ENCODE assay signal across 1 cellular context in genomic region chr21:44862869-44863685, GRCh38.
TF ChIP-seq lines count a peak whose summit lies in the region.

No MANE protein-coding gene starts in this region.

TF ChIP-seq in SK-N-SH treated with all-trans-retinoic acid at 6 μM for 48 hours, 23 proteins besides CTCF, POLR2A, EP300 and RAD21 (continued from another document):
- TF ChIP-seq PATZ1 (CRISPR knock-in tag; IDR thresholded peaks at IDR 0.05; ENCODE audit: borderline replicate concordance) (no peak), RARB (CRISPR knock-in tag; IDR thresholded peaks at IDR 0.05) (no peak), CSDC2 (CRISPR knock-in tag; IDR thresholded peaks at IDR 0.05) (no peak), PPARA (CRISPR knock-in tag; IDR thresholded peaks at IDR 0.05; ENCODE audit: borderline replicate concordance) (no peak), ESRRG (CRISPR knock-in tag; IDR thresholded peaks at IDR 0.05) (no peak), ZC3H10 (CRISPR knock-in tag; IDR thresholded peaks at IDR 0.05) (no peak), CREB5 (CRISPR knock-in tag; IDR thresholded peaks at IDR 0.05; ENCODE audit: low read depth) (no peak), ZNF8 (CRISPR knock-in tag; IDR thresholded peaks at IDR 0.05) (no peak), ZNF565 (CRISPR knock-in tag; conservative IDR thresholded peaks at IDR 0.05; ENCODE audit: low read depth) (no peak)
- TF ChIP-seq, protein P1, sequence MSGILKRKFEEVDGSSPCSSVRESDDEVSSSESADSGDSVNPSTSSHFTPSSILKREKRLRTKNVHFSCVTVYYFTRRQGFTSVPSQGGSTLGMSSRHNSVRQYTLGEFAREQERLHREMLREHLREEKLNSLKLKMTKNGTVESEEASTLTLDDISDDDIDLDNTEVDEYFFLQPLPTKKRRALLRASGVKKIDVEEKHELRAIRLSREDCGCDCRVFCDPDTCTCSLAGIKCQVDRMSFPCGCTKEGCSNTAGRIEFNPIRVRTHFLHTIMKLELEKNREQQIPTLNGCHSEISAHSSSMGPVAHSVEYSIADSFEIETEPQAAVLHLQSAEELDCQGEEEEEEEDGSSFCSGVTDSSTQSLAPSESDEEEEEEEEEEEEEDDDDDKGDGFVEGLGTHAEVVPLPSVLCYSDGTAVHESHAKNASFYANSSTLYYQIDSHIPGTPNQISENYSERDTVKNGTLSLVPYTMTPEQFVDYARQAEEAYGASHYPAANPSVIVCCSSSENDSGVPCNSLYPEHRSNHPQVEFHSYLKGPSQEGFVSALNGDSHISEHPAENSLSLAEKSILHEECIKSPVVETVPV (CRISPR knock-in tag; IDR thresholded peaks at IDR 0.05): no peak
- TF ChIP-seq, protein P2, sequence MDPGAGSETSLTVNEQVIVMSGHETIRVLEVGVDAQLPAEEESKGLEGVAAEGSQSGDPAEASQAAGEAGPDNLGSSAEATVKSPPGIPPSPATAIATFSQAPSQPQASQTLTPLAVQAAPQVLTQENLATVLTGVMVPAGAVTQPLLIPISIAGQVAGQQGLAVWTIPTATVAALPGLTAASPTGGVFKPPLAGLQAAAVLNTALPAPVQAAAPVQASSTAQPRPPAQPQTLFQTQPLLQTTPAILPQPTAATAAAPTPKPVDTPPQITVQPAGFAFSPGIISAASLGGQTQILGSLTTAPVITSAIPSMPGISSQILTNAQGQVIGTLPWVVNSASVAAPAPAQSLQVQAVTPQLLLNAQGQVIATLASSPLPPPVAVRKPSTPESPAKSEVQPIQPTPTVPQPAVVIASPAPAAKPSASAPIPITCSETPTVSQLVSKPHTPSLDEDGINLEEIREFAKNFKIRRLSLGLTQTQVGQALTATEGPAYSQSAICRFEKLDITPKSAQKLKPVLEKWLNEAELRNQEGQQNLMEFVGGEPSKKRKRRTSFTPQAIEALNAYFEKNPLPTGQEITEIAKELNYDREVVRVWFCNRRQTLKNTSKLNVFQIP (CRISPR knock-in tag; IDR thresholded peaks at IDR 0.05; ENCODE audit: borderline replicate concordance, low read depth): no peak
- TF ChIP-seq, protein P3, sequence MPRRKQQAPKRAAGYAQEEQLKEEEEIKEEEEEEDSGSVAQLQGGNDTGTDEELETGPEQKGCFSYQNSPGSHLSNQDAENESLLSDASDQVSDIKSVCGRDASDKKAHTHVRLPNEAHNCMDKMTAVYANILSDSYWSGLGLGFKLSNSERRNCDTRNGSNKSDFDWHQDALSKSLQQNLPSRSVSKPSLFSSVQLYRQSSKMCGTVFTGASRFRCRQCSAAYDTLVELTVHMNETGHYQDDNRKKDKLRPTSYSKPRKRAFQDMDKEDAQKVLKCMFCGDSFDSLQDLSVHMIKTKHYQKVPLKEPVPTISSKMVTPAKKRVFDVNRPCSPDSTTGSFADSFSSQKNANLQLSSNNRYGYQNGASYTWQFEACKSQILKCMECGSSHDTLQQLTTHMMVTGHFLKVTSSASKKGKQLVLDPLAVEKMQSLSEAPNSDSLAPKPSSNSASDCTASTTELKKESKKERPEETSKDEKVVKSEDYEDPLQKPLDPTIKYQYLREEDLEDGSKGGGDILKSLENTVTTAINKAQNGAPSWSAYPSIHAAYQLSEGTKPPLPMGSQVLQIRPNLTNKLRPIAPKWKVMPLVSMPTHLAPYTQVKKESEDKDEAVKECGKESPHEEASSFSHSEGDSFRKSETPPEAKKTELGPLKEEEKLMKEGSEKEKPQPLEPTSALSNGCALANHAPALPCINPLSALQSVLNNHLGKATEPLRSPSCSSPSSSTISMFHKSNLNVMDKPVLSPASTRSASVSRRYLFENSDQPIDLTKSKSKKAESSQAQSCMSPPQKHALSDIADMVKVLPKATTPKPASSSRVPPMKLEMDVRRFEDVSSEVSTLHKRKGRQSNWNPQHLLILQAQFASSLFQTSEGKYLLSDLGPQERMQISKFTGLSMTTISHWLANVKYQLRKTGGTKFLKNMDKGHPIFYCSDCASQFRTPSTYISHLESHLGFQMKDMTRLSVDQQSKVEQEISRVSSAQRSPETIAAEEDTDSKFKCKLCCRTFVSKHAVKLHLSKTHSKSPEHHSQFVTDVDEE (CRISPR knock-in tag; IDR thresholded peaks at IDR 0.05): no peak
TF ChIP-seq in SK-N-SH treated with all-trans-retinoic acid at 6 μM for 48 hours: peak in this region for 0.
